ENCODE assay signal across 29 cellular contexts in genomic region chr20:52346797-52347196, GRCh38.
"Had no signal": no experiment of that assay in that cellular context is flagged by ENCODE, and none has a peak within 500 bp of the region (broad histone marks: within the 10 kb centered on the region; RNA-seq: fewer than 3 reads in every experiment).

No MANE protein-coding gene starts in this region.

- H3K27ac ChIP-seq: adrenal gland, ascending aorta, breast epithelium, coronary artery, dorsolateral prefrontal cortex, esophagus muscularis mucosa, foreskin keratinocyte, gastrocnemius medialis, heart left ventricle had no signal

- H3K36me3 ChIP-seq: adrenal gland, ascending aorta, breast epithelium, esophagus muscularis mucosa, gastrocnemius medialis, heart left ventricle had no signal

- H3K27me3 ChIP-seq: adrenal gland, ascending aorta, breast epithelium, esophagus muscularis mucosa, foreskin keratinocyte, gastrocnemius medialis, heart left ventricle had no signal

- ATAC-seq: activated CD4-positive, alpha-beta T cell treated with anti-CD3 and anti-CD28 coated beads for 36 hours; activated CD8-positive, alpha-beta memory T cell treated with anti-CD3 and anti-CD28 coated beads, Interleukin-2, amount 10 ng/mL, durations not matched to agents 7 days and 5 days; activated CD8-positive, alpha-beta T cell treated with anti-CD3 and anti-CD28 coated beads, Interleukin-2, amount 10 ng/mL, durations not matched to agents 7 days and 5 days; activated naive CD8-positive, alpha-beta T cell treated with anti-CD3 and anti-CD28 coated beads, Interleukin-2, amount 50 U/mL, for 24 hours; foreskin keratinocyte; gastrocnemius medialis; heart left ventricle had no signal

- H3K4me1 ChIP-seq: adrenal gland, ascending aorta, breast epithelium, esophagus muscularis mucosa, foreskin keratinocyte, gastrocnemius medialis had no signal

- H3K9me3 ChIP-seq: adrenal gland, ascending aorta, breast epithelium, esophagus muscularis mucosa, gastrocnemius medialis, heart left ventricle had no signal

- H3K4me3 ChIP-seq: adrenal gland, ascending aorta, breast epithelium, coronary artery, dorsolateral prefrontal cortex, esophagus muscularis mucosa, gastrocnemius medialis, heart left ventricle had no signal

- DNase-seq: activated CD4-positive, alpha-beta memory T cell treated with anti-CD3 and anti-CD28 coated beads for 36 hours; activated CD4-positive, alpha-beta T cell treated with anti-CD3 and anti-CD28 coated beads for 36 hours; activated CD4-positive, alpha-beta T cell treated with anti-CD3 and anti-CD28 coated beads, Interleukin-2, amount 10 ng/mL, durations not matched to agents 24 days and 14 days; activated CD4-positive, CD25-positive, alpha-beta regulatory T cell; activated CD4-positive, CD25-positive, alpha-beta regulatory T cell treated with anti-CD3 and anti-CD28 coated beads, Interleukin-2, amount 50 U/mL, for 72 hours; activated CD8-positive, alpha-beta memory T cell treated with anti-CD3 and anti-CD28 coated beads, Interleukin-2, amount 10 ng/mL, durations not matched to agents 7 days and 5 days; activated CD8-positive, alpha-beta memory T cell treated with anti-CD3 and anti-CD28 coated beads, Interleukin-2, amount 50 U/mL, for 4 hours; activated CD8-positive, alpha-beta T cell treated with anti-CD3 and anti-CD28 coated beads, Interleukin-2, amount 10 ng/mL, durations not matched to agents 7 days and 5 days; activated effector memory CD4-positive, alpha-beta T cell treated with anti-CD3 and anti-CD28 coated beads, Interleukin-2, amount 50 U/mL, for 16 hours; activated naive CD4-positive, alpha-beta T cell treated with anti-CD3 and anti-CD28 coated beads for 36 hours; activated naive CD8-positive, alpha-beta T cell treated with anti-CD3 and anti-CD28 coated beads for 36 hours; activated naive CD8-positive, alpha-beta T cell treated with anti-CD3 and anti-CD28 coated beads, Interleukin-2, amount 50 U/mL, for 24 hours; activated T-cell treated with anti-CD3 and anti-CD28 coated beads, Interleukin-2, amount 50 U/mL, for 1 hour; activated T-cell treated with anti-CD3 and anti-CD28 coated beads, Interleukin-2, amount 50 U/mL, for 48 hours; adrenal gland; amygdala; dorsolateral prefrontal cortex; effector memory CD4-positive, alpha-beta T cell; endodermal cell; erythroblast; foreskin keratinocyte; gastrocnemius medialis; glutamatergic neuron; heart left ventricle; T-helper 2 cell had no signal
